Comparison of ENCODE assay signal across 17 cellular contexts in genomic region chr11:112343368-112344039, GRCh38.
A peak's percentile ranks its signal among the peaks of the same experiment; 100 is the strongest.
DNase-seq lines count a peak whose midpoint lies in the region; ATAC-seq and TF ChIP-seq lines count a peak whose summit lies in the region.
"Had no signal": no experiment of that assay in that cellular context is flagged by ENCODE, and none has a peak within 500 bp of the region (broad histone marks: within the 10 kb centered on the region; RNA-seq: fewer than 3 reads in every experiment).

No MANE protein-coding gene starts in this region.

- H3K27ac ChIP-seq in 22Rv1 = peak overlapping the region; percentile 88
- H3K27ac ChIP-seq: pancreas, PC-9, vagina had no signal

- DNase-seq in NCI-H1092 treated with DMSO at 0.1 percent for 48 hours (lab: John Stamatoyannopoulos, UW) (peak; percentile 28), fibroblast of villous mesenchyme (ENCODE audit: low read depth) (peak; percentile 91), GM19240 (ENCODE audit: insufficient read length, low spot score) (no peak), 8988T (no peak), HPDE6-E6E7 (ENCODE audit: extremely low spot score) (no peak)
- no peak for DNase-seq in natural killer cell treated with Interleukin-12 subunit alpha and Interleukin-12 subunit beta and Interleukin-15 and Interleukin-18, amount 100 ng/mL, for 72 hours (ENCODE audit: low spot score)
- DNase-seq: activated CD4-positive, alpha-beta T cell treated with anti-CD3 and anti-CD28 coated beads for 36 hours; EL; mesendoderm; NCI-H2107; pancreas; stimulated activated CD4-positive, alpha-beta T cell treated with anti-CD3 and anti-CD28 coated beads, Interleukin-2, amount 100 ng/mL, for 24 hours; T-helper 1 cell had no signal

- H3K36me3 Mint-ChIP-seq in natural killer cell treated with Interleukin-12 subunit alpha and Interleukin-12 subunit beta and Interleukin-15 and Interleukin-18, amount 100 ng/mL, for 72 hours = no peaks in the 10 kb centered on the region

- peaks cover 0 to 2% of the 10 kb centered on the region in 2 donors for H3K27me3 Mint-ChIP-seq in natural killer cell treated with Interleukin-12 subunit alpha and Interleukin-12 subunit beta and Interleukin-15 and Interleukin-18, amount 100 ng/mL, for 72 hours
- H3K27me3 Mint-ChIP-seq: activated CD4-positive, alpha-beta T cell treated with anti-CD3 and anti-CD28 coated beads for 36 hours had no signal

- no peak for TF ChIP-seq CTCF in 22Rv1 (IDR thresholded peaks at IDR 0.05)
- no peak for TF ChIP-seq CTCF in fibroblast of villous mesenchyme (IDR thresholded peaks at IDR 0.05; ENCODE audit: insufficient read depth, low read depth, low read length)

- no peak overlapping the region for H3K27ac Mint-ChIP-seq in natural killer cell treated with Interleukin-12 subunit alpha and Interleukin-12 subunit beta and Interleukin-15 and Interleukin-18, amount 100 ng/mL, for 72 hours
- H3K27ac Mint-ChIP-seq: activated CD4-positive, alpha-beta T cell treated with anti-CD3 and anti-CD28 coated beads for 36 hours had no signal

- no peak; the same call in 2 of the 3 replicates for ATAC-seq in SK-N-SH treated with all-trans-retinoic acid at 6 μM for 48 hours
- ATAC-seq in natural killer cell treated with Interleukin-12 subunit alpha and Interleukin-12 subunit beta and Interleukin-15 and Interleukin-18, amount 100 ng/mL, for 72 hours = no peak
- ATAC-seq: activated CD4-positive, alpha-beta T cell treated with anti-CD3 and anti-CD28 coated beads for 36 hours had no signal

- no peak overlapping the region for H3K4me3 Mint-ChIP-seq in natural killer cell treated with Interleukin-12 subunit alpha and Interleukin-12 subunit beta and Interleukin-15 and Interleukin-18, amount 100 ng/mL, for 72 hours
- H3K4me3 Mint-ChIP-seq: activated CD4-positive, alpha-beta T cell treated with anti-CD3 and anti-CD28 coated beads for 36 hours had no signal

- H3K9me3 Mint-ChIP-seq in natural killer cell treated with Interleukin-12 subunit alpha and Interleukin-12 subunit beta and Interleukin-15 and Interleukin-18, amount 100 ng/mL, for 72 hours = no peaks in the 10 kb centered on the region

- H3K4me1 Mint-ChIP-seq in natural killer cell treated with Interleukin-12 subunit alpha and Interleukin-12 subunit beta and Interleukin-15 and Interleukin-18, amount 100 ng/mL, for 72 hours (ENCODE audit: low read depth in 2 of 2) = peaks cover 0 to 5% of the 10 kb centered on the region in 2 donors

- no peak overlapping the region for H3K4me3 ChIP-seq in fibroblast of villous mesenchyme (ENCODE audit: low read depth, low read length)
- H3K4me3 ChIP-seq: pancreas, PC-9, vagina had no signal

TF ChIP-seq in SK-N-SH treated with all-trans-retinoic acid at 6 μM for 48 hours, 23 proteins besides CTCF, POLR2A, EP300 and RAD21:
- TF ChIP-seq ZNF8 (CRISPR knock-in tag; IDR thresholded peaks at IDR 0.05) (no peak), TCF4 (CRISPR knock-in tag; IDR thresholded peaks at IDR 0.05; ENCODE audit: borderline replicate concordance) (peak; percentile 34; the same call in 1 of the 2 replicates), ZNF70 (CRISPR knock-in tag; IDR thresholded peaks at IDR 0.05) (peak; percentile 73), TSHZ2 (CRISPR knock-in tag; IDR thresholded peaks at IDR 0.05) (no peak), ISL1 (CRISPR knock-in tag; IDR thresholded peaks at IDR 0.05) (no peak), ARNTL (CRISPR knock-in tag; IDR thresholded peaks at IDR 0.05; ENCODE audit: borderline replicate concordance, low read depth) (no peak)

Comparison
In these comparisons a context has a peak if more than half of its experiments do, and no peak if none do; other contexts are left out.
1. DNase-seq: peak in NCI-H1092 treated with DMSO at 0.1 percent for 48 hours (single experiment) and fibroblast of villous mesenchyme (single experiment); none in natural killer cell treated with Interleukin-12 subunit alpha and Interleukin-12 subunit beta and Interleukin-15 and Interleukin-18, amount 100 ng/mL, for 72 hours (single experiment), GM19240 (single experiment), 8988T (single experiment) and HPDE6-E6E7 (single experiment).